Comparison of ENCODE assay signal across 8 cellular contexts in genomic region chr7:333399-333776, GRCh38. TPM values are rescaled to one million over a fixed set of nuclear protein-coding genes. Genes with fewer than 3 reads are reported as not detected.
DNase-seq lines count a peak whose midpoint lies in the region; ATAC-seq, FAIRE-seq and TF ChIP-seq lines count a peak whose summit lies in the region.
"Had no signal": no experiment of that assay in that cellular context is flagged by ENCODE, and none has a peak within 500 bp of the region (broad histone marks: within the 10 kb centered on the region; RNA-seq: fewer than 3 reads in every experiment).

No MANE protein-coding gene starts in this region.

- in situ Hi-C loops in brain microvascular endothelial cell (cut with HindIII; ENCODE audit: low pct_ligation_motif_present, low sequenced_read_pairs), result no loop called here

- H3K4me1 ChIP-seq in kidney (ENCODE audit: control insufficient read depth in 1 of 2, insufficient read depth in 1 of 2, low read depth in 1 of 2, low read length in 2 of 2), result peaks cover 0 to 10% of the 10 kb centered on the region in 2 donors
- peaks cover 7 to 10% of the 10 kb centered on the region in 2 donors for H3K4me1 ChIP-seq in thoracic aorta (ENCODE audit: control insufficient read depth in 1 of 2, low read depth in 2 of 2)

- H3K27ac Mint-ChIP-seq in HFFc6, result no peak overlapping the region
- H3K27ac Mint-ChIP-seq: T-helper 17 cell had no signal

- no peaks in the 10 kb centered on the region for H3K9me3 ChIP-seq in kidney (ENCODE audit: control insufficient read depth in 1 of 2, low read length in 2 of 2)
- H3K9me3 ChIP-seq in thoracic aorta, result no peaks in the 10 kb centered on the region

- FAIRE-seq in kidney (lab: Jason Lieb, UNC), result no peak

- intact Hi-C loops in kidney (cut with DNase I), result no loop called here

- H3K27ac ChIP-seq in brain microvascular endothelial cell (no peak overlapping the region), kidney (ENCODE audit: low read depth in 2 of 2, low read length in 2 of 2) (no peak overlapping the region), thoracic aorta (no peak overlapping the region)

- no peak overlapping the region for H3K9ac ChIP-seq in kidney (ENCODE audit: low read length in 2 of 2)

- no peak for ATAC-seq in thoracic aorta (ENCODE audit: insufficient number of reproducible peaks, low FRiP score, low read depth)

- peaks cover 18% of the 10 kb centered on the region for H3K27me3 Mint-ChIP-seq in HFFc6 (ENCODE audit: insufficient read depth)

- TF ChIP-seq CTCF in HFFc6 (IDR thresholded peaks at IDR 0.05) (no peak), brain microvascular endothelial cell (IDR thresholded peaks at IDR 0.05; ENCODE audit: low read depth, low read length, missing control alignments) (no peak), kidney (IDR thresholded peaks at IDR 0.05; ENCODE audit: borderline replicate concordance, extremely low read depth, insufficient read depth) (no peak), thoracic aorta (IDR thresholded peaks at IDR 0.05) (no peak)

- DNase-seq in HFFc6, result peak; percentile 32
- DNase-seq in brain microvascular endothelial cell, result peak; percentile 40
- peak; percentile 87 for DNase-seq in kidney
- no peak for DNase-seq in thoracic aorta (ENCODE audit: low spot score)
- no peak for DNase-seq in NCI-H2029 treated with DMSO at 0.1 percent for 48 hours (lab: John Stamatoyannopoulos, UW)
- DNase-seq in SK-N-DZ (ENCODE audit: low spot score), result no peak
- DNase-seq in NCI-H82 (lab: John Stamatoyannopoulos, UW), result no peak

- H3K4me3 Mint-ChIP-seq in HFFc6, result no peak overlapping the region

- peaks cover 2% of the 10 kb centered on the region for H3K27me3 ChIP-seq in brain microvascular endothelial cell (replicated peaks)
- no peaks in the 10 kb centered on the region for H3K27me3 ChIP-seq in thoracic aorta (replicated peaks; ENCODE audit: insufficient read depth)

- H3K4me1 Mint-ChIP-seq in HFFc6 (ENCODE audit: low read depth), result no peaks in the 10 kb centered on the region; the same call in 1 of the 2 replicates

- H3K36me3 Mint-ChIP-seq in HFFc6 (ENCODE audit: low read depth), result peaks cover 8% of the 10 kb centered on the region; the same call in 1 of the 2 replicates

- peaks cover 15% of the 10 kb centered on the region for H3K9me3 Mint-ChIP-seq in HFFc6

- H3K36me3 ChIP-seq in brain microvascular endothelial cell (replicated peaks) (no peaks in the 10 kb centered on the region), kidney (ENCODE audit: control insufficient read depth in 1 of 2, insufficient read depth in 2 of 2, low read length in 2 of 2) (no peaks in the 10 kb centered on the region), thoracic aorta (no peaks in the 10 kb centered on the region)

- no peak overlapping the region for H3K4me3 ChIP-seq in brain microvascular endothelial cell (ENCODE audit: low read depth, low read length)
- no peak overlapping the region for H3K4me3 ChIP-seq in kidney (ENCODE audit: low read length in 2 of 2)
- peak overlapping the region; percentile 68 for H3K4me3 ChIP-seq in thoracic aorta

RNA-seq across cellular contexts. Expression of gene FOXL3, which starts 43.4 kb away (rescaled TPM):
- total RNA-seq in HFFc6 (2021; fragmentation: NEBNext Ultra II Directional; extraction: Animal tissue kit (Norgen Biotek cat#: 25700)), result not detected
- total RNA-seq in kidney (not detected), thoracic aorta (not detected)
- not detected for polyA plus RNA-seq in kidney (ENCODE audit: insufficient read depth, low read depth, low replicate concordance)
- not detected in 2 replicates for polyA plus RNA-seq in SK-N-DZ (2014; cell fraction: cytosol; rRNA removed)
- polyA plus RNA-seq in SK-N-DZ (2014; cell fraction: nucleus; rRNA removed), result not detected in 2 replicates
- total RNA-seq: T-helper 17 cell had no signal

Comparison
In these comparisons a context has a peak if more than half of its experiments do, and no peak if none do; other contexts are left out.
1. DNase-seq: peak in HFFc6 (single experiment), brain microvascular endothelial cell (single experiment) and kidney (single experiment); none in thoracic aorta (single experiment), NCI-H2029 treated with DMSO at 0.1 percent for 48 hours (single experiment), SK-N-DZ (single experiment) and NCI-H82 (single experiment).